Comparison of ENCODE assay signal across 35 cellular contexts in the genomic region with DNA sequence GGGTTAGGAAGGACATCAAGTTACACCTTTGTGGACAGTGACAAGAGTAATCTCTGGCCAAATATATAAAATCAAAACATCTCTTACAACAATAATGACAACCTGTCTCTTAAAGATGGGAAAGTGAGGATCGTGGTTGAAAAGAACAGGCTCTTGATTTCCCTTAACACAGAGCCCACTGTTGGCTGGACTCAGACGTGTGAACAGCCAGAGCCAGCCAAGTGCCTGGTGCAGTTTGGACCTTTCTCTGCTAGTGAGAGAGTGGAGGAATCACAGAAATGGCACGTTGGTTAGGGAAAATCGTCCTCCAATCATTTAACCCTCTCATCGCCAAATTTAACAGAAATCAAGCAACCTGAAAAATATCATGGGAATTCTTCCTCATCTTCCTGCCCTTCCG.
"Had no signal": no experiment of that assay in that cellular context is flagged by ENCODE, and none has a peak within 500 bp of the region (broad histone marks: within the 10 kb centered on the region; RNA-seq: fewer than 3 reads in every experiment).

No MANE protein-coding gene starts in this region.

- H3K27me3 Mint-ChIP-seq: activated CD4-positive, alpha-beta memory T cell treated with anti-CD3 and anti-CD28 coated beads for 36 hours; activated CD8-positive, alpha-beta T cell treated with anti-CD3 and anti-CD28 coated beads for 36 hours; activated naive CD8-positive, alpha-beta T cell treated with anti-CD3 and anti-CD28 coated beads for 36 hours had no signal

- H3K27ac Mint-ChIP-seq: activated B cell treated with CpG ODN at 0.5 μM for 24 hours; activated CD4-positive, alpha-beta memory T cell treated with anti-CD3 and anti-CD28 coated beads for 36 hours; activated CD4-positive, alpha-beta T cell treated with anti-CD3 and anti-CD28 coated beads, Interleukin-2, amount 10 ng/mL, durations not matched to agents 24 days and 14 days; activated CD8-positive, alpha-beta T cell treated with anti-CD3 and anti-CD28 coated beads for 36 hours; activated naive CD4-positive, alpha-beta T cell treated with anti-CD3 and anti-CD28 coated beads for 36 hours; activated naive CD4-positive, alpha-beta T cell treated with anti-CD3 and anti-CD28 coated beads, Interleukin-2, amount 50 U/mL, for 72 hours; activated naive CD8-positive, alpha-beta T cell treated with anti-CD3 and anti-CD28 coated beads for 36 hours; activated T-cell treated with anti-CD3 and anti-CD28 coated beads, Interleukin-2, amount 50 U/mL, for 72 hours; activated T-helper 1 cell treated with anti-CD3 and anti-CD28 coated beads, Interleukin-12 subunit alpha, Interleukin-12 subunit beta, Interleukin-2, Interleukin-4 antibody, amounts not matched to agents 30 ng/mL and 10 ng/mL and 1 ng/mL, durations not matched to agents 14 hours and 24 hours and 36 hours; activated T-helper 17 cell treated with anti-CD3 and anti-CD28 coated beads, Interleukin-2, amount 50 U/mL, for 72 hours; T-helper 1 cell treated with Interleukin-12 subunit alpha and Interleukin-12 subunit beta and Interleukin-4 antibody, amounts not matched to agents 30 μg/mL and 1 μg/mL, for 36 hours; T-helper 2 cell treated with Interferon-gamma antibody and Interleukin-4, amounts not matched to agents 5 μg/mL and 100 μg/mL, for 36 hours had no signal

- H3K4me1 Mint-ChIP-seq: activated B cell treated with CpG ODN at 0.5 μM for 24 hours; activated naive CD8-positive, alpha-beta T cell treated with anti-CD3 and anti-CD28 coated beads for 36 hours had no signal

- H3K9me3 Mint-ChIP-seq: activated B cell treated with CpG ODN at 0.5 μM for 24 hours; activated CD4-positive, alpha-beta memory T cell treated with anti-CD3 and anti-CD28 coated beads for 36 hours; activated CD4-positive, alpha-beta T cell treated with anti-CD3 and anti-CD28 coated beads, Interleukin-2, amount 10 ng/mL, durations not matched to agents 24 days and 14 days; activated CD8-positive, alpha-beta T cell treated with anti-CD3 and anti-CD28 coated beads for 36 hours; activated naive CD4-positive, alpha-beta T cell treated with anti-CD3 and anti-CD28 coated beads for 36 hours; activated naive CD4-positive, alpha-beta T cell treated with anti-CD3 and anti-CD28 coated beads, Interleukin-2, amount 50 U/mL, for 72 hours; activated naive CD8-positive, alpha-beta T cell treated with anti-CD3 and anti-CD28 coated beads for 36 hours; activated T-cell treated with anti-CD3 and anti-CD28 coated beads, Interleukin-2, amount 50 U/mL, for 4 hours; activated T-cell treated with anti-CD3 and anti-CD28 coated beads, Interleukin-2, amount 50 U/mL, for 72 hours; activated T-helper 1 cell treated with anti-CD3 and anti-CD28 coated beads, Interleukin-12 subunit alpha, Interleukin-12 subunit beta, Interleukin-2, Interleukin-4 antibody, amounts not matched to agents 30 ng/mL and 10 ng/mL and 1 ng/mL, durations not matched to agents 14 hours and 24 hours and 36 hours; activated T-helper 17 cell treated with anti-CD3 and anti-CD28 coated beads, Interleukin-2, amount 50 U/mL, for 72 hours; T-helper 1 cell treated with Interleukin-12 subunit alpha and Interleukin-12 subunit beta and Interleukin-4 antibody, amounts not matched to agents 30 μg/mL and 1 μg/mL, for 36 hours; T-helper 2 cell treated with Interferon-gamma antibody and Interleukin-4, amounts not matched to agents 5 μg/mL and 100 μg/mL, for 36 hours had no signal

- H3K4me3 Mint-ChIP-seq: activated B cell treated with CpG ODN at 0.5 μM for 24 hours; activated CD4-positive, alpha-beta memory T cell treated with anti-CD3 and anti-CD28 coated beads for 36 hours; activated CD4-positive, alpha-beta T cell treated with anti-CD3 and anti-CD28 coated beads, Interleukin-2, amount 10 ng/mL, durations not matched to agents 24 days and 14 days; activated CD8-positive, alpha-beta T cell treated with anti-CD3 and anti-CD28 coated beads for 36 hours; activated naive CD4-positive, alpha-beta T cell treated with anti-CD3 and anti-CD28 coated beads for 36 hours; activated naive CD8-positive, alpha-beta T cell treated with anti-CD3 and anti-CD28 coated beads for 36 hours; activated T-cell treated with anti-CD3 and anti-CD28 coated beads, Interleukin-2, amount 50 U/mL, for 4 hours; activated T-cell treated with anti-CD3 and anti-CD28 coated beads, Interleukin-2, amount 50 U/mL, for 72 hours; activated T-helper 1 cell treated with anti-CD3 and anti-CD28 coated beads, Interleukin-12 subunit alpha, Interleukin-12 subunit beta, Interleukin-2, Interleukin-4 antibody, amounts not matched to agents 30 ng/mL and 10 ng/mL and 1 ng/mL, durations not matched to agents 14 hours and 24 hours and 36 hours; activated T-helper 17 cell treated with anti-CD3 and anti-CD28 coated beads, Interleukin-2, amount 50 U/mL, for 72 hours; T-helper 1 cell treated with Interleukin-12 subunit alpha and Interleukin-12 subunit beta and Interleukin-4 antibody, amounts not matched to agents 30 μg/mL and 1 μg/mL, for 36 hours; T-helper 2 cell treated with Interferon-gamma antibody and Interleukin-4, amounts not matched to agents 5 μg/mL and 100 μg/mL, for 36 hours had no signal

- H3K4me3 ChIP-seq: adrenal gland, body of pancreas, breast epithelium had no signal

- H3K36me3 ChIP-seq: adrenal gland, brain microvascular endothelial cell, breast epithelium had no signal

- H3K27ac ChIP-seq: adrenal gland, body of pancreas, brain microvascular endothelial cell, breast epithelium, VCaP had no signal

- H3K36me3 Mint-ChIP-seq: activated CD4-positive, alpha-beta memory T cell treated with anti-CD3 and anti-CD28 coated beads for 36 hours; activated naive CD4-positive, alpha-beta T cell treated with anti-CD3 and anti-CD28 coated beads, Interleukin-2, amount 50 U/mL, for 72 hours; activated naive CD8-positive, alpha-beta T cell treated with anti-CD3 and anti-CD28 coated beads for 36 hours had no signal

- DNase-seq: activated B cell treated with CpG ODN at 0.5 μM for 24 hours; activated CD4-positive, alpha-beta memory T cell treated with anti-CD3 and anti-CD28 coated beads for 36 hours; activated CD4-positive, alpha-beta T cell treated with anti-CD3 and anti-CD28 coated beads for 4 hours; activated CD4-positive, alpha-beta T cell treated with anti-CD3 and anti-CD28 coated beads, Interleukin-2, amount 10 ng/mL, durations not matched to agents 24 days and 14 days; activated CD4-positive, alpha-beta T cell treated with anti-CD3 and anti-CD28 coated beads, Interleukin-2, amount 50 U/mL, for 1 hour; activated CD4-positive, alpha-beta T cell treated with anti-CD3 and anti-CD28 coated beads, Interleukin-2, amount 50 U/mL, for 4 hours; activated CD4-positive, CD25-positive, alpha-beta regulatory T cell treated with anti-CD3 and anti-CD28 coated beads, Interleukin-2, amount 50 U/mL, for 72 hours; activated CD8-positive, alpha-beta memory T cell treated with anti-CD3 and anti-CD28 coated beads, Interleukin-2, amount 50 U/mL, for 4 hours; activated CD8-positive, alpha-beta T cell treated with anti-CD3 and anti-CD28 coated beads for 36 hours; activated effector memory CD4-positive, alpha-beta T cell treated with anti-CD3 and anti-CD28 coated beads, Interleukin-2, amount 50 U/mL, for 16 hours; activated gamma-delta T cell treated with Interleukin-2 at 50 U/mL for 16 hours; activated naive CD4-positive, alpha-beta T cell; activated naive CD4-positive, alpha-beta T cell treated with anti-CD3 and anti-CD28 coated beads for 36 hours; activated naive CD4-positive, alpha-beta T cell treated with anti-CD3 and anti-CD28 coated beads, Interleukin-2, amount 50 U/mL, for 16 hours; activated naive CD8-positive, alpha-beta T cell treated with anti-CD3 and anti-CD28 coated beads for 36 hours; activated T-cell treated with anti-CD3 and anti-CD28 coated beads for 4 hours; activated T-cell treated with anti-CD3 and anti-CD28 coated beads, Interleukin-2, amount 50 U/mL, for 1 hour; activated T-cell treated with anti-CD3 and anti-CD28 coated beads, Interleukin-2, amount 50 U/mL, for 4 hours; activated T-cell treated with anti-CD3 and anti-CD28 coated beads, Interleukin-2, amount 50 U/mL, for 72 hours; adrenal gland; amniotic stem cell; aorta; body of pancreas; brain microvascular endothelial cell; central memory CD4-positive, alpha-beta T cell; T-helper 1 cell; T-helper 2 cell; T-helper 9 cell had no signal

- H3K27me3 ChIP-seq: adrenal gland, body of pancreas, brain microvascular endothelial cell, breast epithelium had no signal

- H3K9me3 ChIP-seq: adrenal gland, body of pancreas, breast epithelium had no signal
